ENCODE assay signal across 33 cellular contexts in the genomic region with DNA sequence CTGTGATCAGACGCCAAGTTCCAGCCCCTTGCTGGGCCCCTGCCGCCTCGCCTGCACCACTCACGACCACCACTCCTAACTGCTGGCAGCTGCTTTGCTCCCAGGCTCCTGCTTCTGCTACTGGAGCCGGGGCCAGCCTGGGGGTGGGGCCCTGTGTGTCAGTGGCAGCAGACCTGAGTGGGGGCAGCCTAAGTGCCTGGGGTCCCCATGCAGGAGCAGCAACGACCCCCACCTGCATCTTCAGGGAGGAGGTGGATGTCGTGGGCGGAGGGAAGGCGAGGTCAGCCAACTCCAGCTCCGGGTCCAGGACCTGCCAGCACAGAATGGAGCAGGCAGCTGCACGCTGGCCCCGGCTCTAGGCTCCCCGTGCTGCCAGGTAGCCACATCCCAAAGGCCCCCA. TPM values are rescaled to one million over a fixed set of nuclear protein-coding genes. Genes with fewer than 3 reads are reported as not detected.
"Had no signal": no experiment of that assay in that cellular context is flagged by ENCODE, and none has a peak within 500 bp of the region (broad histone marks: within the 10 kb centered on the region; RNA-seq: fewer than 3 reads in every experiment).

No MANE protein-coding gene starts in this region.

- H3K4me3 ChIP-seq: coronary artery, dorsolateral prefrontal cortex, esophagus squamous epithelium, gastrocnemius medialis, heart right ventricle, left lung, lower lobe of right lung, mucosa of descending colon had no signal

- H3K9me3 Mint-ChIP-seq: endodermal cell, mesothelial cell of epicardium had no signal

- H3K27me3 ChIP-seq: dorsolateral prefrontal cortex, esophagus squamous epithelium, gastrocnemius medialis, heart right ventricle, left lung had no signal

- ATAC-seq: esophagus mucosa, gastrocnemius medialis, heart right ventricle, left cardiac atrium, left lung, left ventricle myocardium superior, lower lobe of right lung, mucosa of descending colon had no signal

- DNase-seq: dermis blood vessel endothelial cell; dorsolateral prefrontal cortex; effector CD4-positive, alpha-beta T cell; effector memory CD4-positive, alpha-beta T cell; endodermal cell; erythroblast; esophagus squamous epithelium; foreskin fibroblast; foreskin melanocyte; gastrocnemius medialis; glutamatergic neuron; head of caudate nucleus; heart right ventricle; hippocampal formation; left cardiac atrium; left lung; left ventricle myocardium superior; lower lobe of right lung; mesenchymal stem cell; mucosa of descending colon had no signal

- H3K4me3 Mint-ChIP-seq: endodermal cell, mesothelial cell of epicardium had no signal

- H3K27ac Mint-ChIP-seq: endodermal cell, mesothelial cell of epicardium had no signal

- FAIRE-seq: colon, endometrium, islet of Langerhans, keratinocyte had no signal

- H3K9me3 ChIP-seq: esophagus squamous epithelium, gastrocnemius medialis, heart right ventricle, left lung, lower lobe of right lung, mucosa of descending colon had no signal

- H3K27ac ChIP-seq: coronary artery, dorsolateral prefrontal cortex, epithelial cell of prostate, esophagus squamous epithelium, gastrocnemius medialis, heart right ventricle, left lung, lower lobe of right lung had no signal

RNA-seq across cellular contexts. Expression of a gene that starts 15.8 kb away (rescaled TPM):
- total RNA-seq: left ventricle myocardium superior had no signal

RNA-seq across cellular contexts. Expression of a gene that starts 21.1 kb away (rescaled TPM):
- total RNA-seq: dermis blood vessel endothelial cell, endodermal cell, esophagus mucosa, esophagus squamous epithelium, gastrocnemius medialis, glomerular endothelial cell, heart right ventricle, left cardiac atrium, left lung, left ventricle myocardium superior, lower leg skin, lower lobe of right lung, lung microvascular endothelial cell, mesenteric fat pad, mucosa of descending colon, myocyte had no signal
- polyA plus RNA-seq: heart right ventricle, keratinocyte had no signal
